In genomic region chr2:207334309-207334630, GRCh38 we compare ENCODE assay signal across 9 cellular contexts.
DNase-seq lines count a peak whose midpoint lies in the region; ATAC-seq, FAIRE-seq and TF ChIP-seq lines count a peak whose summit lies in the region.
"Had no signal": no experiment of that assay in that cellular context is flagged by ENCODE, and none has a peak within 500 bp of the region (broad histone marks: within the 10 kb centered on the region; RNA-seq: fewer than 3 reads in every experiment).

No MANE protein-coding gene starts in this region.

- peak overlapping the region; percentile 59 for H3K4me3 Mint-ChIP-seq in activated CD8-positive, alpha-beta memory T cell treated with anti-CD3 and anti-CD28 coated beads, Interleukin-2, amount 10 ng/mL, durations not matched to agents 7 days and 5 days
- H3K4me3 Mint-ChIP-seq in T-helper 17 cell: peak overlapping the region; percentile 83

- 32 to 51% (median 41%) methylated on average over 7 of the region's 7 CpGs for WGBS in heart left ventricle, 4 donors
- WGBS in testis, 2 donors: 33 to 42% methylated on average over 7 of the region's 7 CpGs

- no peaks in the 10 kb centered on the region for H3K9me3 ChIP-seq in T-helper 17 cell (ENCODE audit: control insufficient read depth, low read length, poor library complexity, severe bottlenecking)
- no peaks in the 10 kb centered on the region for H3K9me3 ChIP-seq in heart left ventricle
- no peaks in the 10 kb centered on the region for H3K9me3 ChIP-seq in testis
- H3K9me3 ChIP-seq: BE2C had no signal

- H3K27ac ChIP-seq in heart left ventricle (peak overlapping the region; percentile 73 to 96 (median 90)), testis (peak overlapping the region; percentile 64 to 80)

- H3K4me1 Mint-ChIP-seq in activated CD8-positive, alpha-beta memory T cell treated with anti-CD3 and anti-CD28 coated beads, Interleukin-2, amount 10 ng/mL, durations not matched to agents 7 days and 5 days: peaks cover 81% of the 10 kb centered on the region
- H3K4me1 Mint-ChIP-seq in T-helper 17 cell: peaks cover 31% of the 10 kb centered on the region

- H3K27ac Mint-ChIP-seq in activated CD8-positive, alpha-beta memory T cell treated with anti-CD3 and anti-CD28 coated beads, Interleukin-2, amount 10 ng/mL, durations not matched to agents 7 days and 5 days: peak overlapping the region; percentile 87
- peak overlapping the region; percentile 32 for H3K27ac Mint-ChIP-seq in T-helper 17 cell

- no peak for ATAC-seq in activated CD8-positive, alpha-beta memory T cell treated with anti-CD3 and anti-CD28 coated beads, Interleukin-2, amount 10 ng/mL, durations not matched to agents 7 days and 5 days
- ATAC-seq in T-helper 17 cell (no peak), heart left ventricle (peak in 1 of 4 donors; percentile 35), HG03135 (IDR thresholded peaks at IDR 0.05; ENCODE audit: unreplicated experiment) (no peak), HG02884 (IDR thresholded peaks at IDR 0.05; ENCODE audit: unreplicated experiment) (no peak)

- no peaks in the 10 kb centered on the region for H3K9me3 Mint-ChIP-seq in activated CD8-positive, alpha-beta memory T cell treated with anti-CD3 and anti-CD28 coated beads, Interleukin-2, amount 10 ng/mL, durations not matched to agents 7 days and 5 days (ENCODE audit: low read depth)

- H3K4me1 ChIP-seq in heart left ventricle: peaks cover 2 to 83% (median 37%) of the 10 kb centered on the region in 12 donors
- no peaks in the 10 kb centered on the region for H3K4me1 ChIP-seq in testis

- FAIRE-seq in HTR-8/SVneo (lab: Jason Lieb, UNC): no peak

- H3K4me3 ChIP-seq in heart left ventricle: peak overlapping the region in 10 of 12 donors; percentile 12 to 45 (median 36)
- H3K4me3 ChIP-seq in testis: peak overlapping the region in 1 of 2 donors; percentile 13

- H3K36me3 Mint-ChIP-seq in activated CD8-positive, alpha-beta memory T cell treated with anti-CD3 and anti-CD28 coated beads, Interleukin-2, amount 10 ng/mL, durations not matched to agents 7 days and 5 days: no peaks in the 10 kb centered on the region
- peaks cover 2% of the 10 kb centered on the region for H3K36me3 Mint-ChIP-seq in T-helper 17 cell (ENCODE audit: low read depth)

- H3K36me3 ChIP-seq in heart left ventricle (no peaks in the 10 kb centered on the region), testis (ENCODE audit: low read depth, missing control alignments) (no peaks in the 10 kb centered on the region)
- H3K36me3 ChIP-seq: BE2C had no signal

- CTCF ChIA-PET in activated CD8-positive, alpha-beta memory T cell treated with anti-CD3 and anti-CD28 coated beads, Interleukin-2, amount 10 ng/mL, durations not matched to agents 7 days and 5 days (lab: Charles Lee): interaction anchor here (0.6 kb wide), 1 partner anchor 553 kb away, joined by 3 read pairs; no protein-coding TSS in a partner anchor

- intact Hi-C loops in heart left ventricle (cut with DNase I) (loop anchor here in 8 of 10 donors (1.0 to 10.0 kb wide), 11 partner anchors 76 to 529 kb away; partner anchors contain the start of gene KLF7 (in 1 of the 8)), testis (cut with DNase I; ENCODE audit: low total_unique reads) (no loop called here)

- H3K27me3 Mint-ChIP-seq in activated CD8-positive, alpha-beta memory T cell treated with anti-CD3 and anti-CD28 coated beads, Interleukin-2, amount 10 ng/mL, durations not matched to agents 7 days and 5 days: no peaks in the 10 kb centered on the region
- no peaks in the 10 kb centered on the region for H3K27me3 Mint-ChIP-seq in T-helper 17 cell

- no peaks in the 10 kb centered on the region for H3K27me3 ChIP-seq in heart left ventricle
- H3K27me3 ChIP-seq in testis: no peaks in the 10 kb centered on the region
- H3K27me3 ChIP-seq: BE2C had no signal

- TF ChIP-seq POLR2A in heart left ventricle (IDR thresholded peaks at IDR 0.05) (no peak), testis (IDR thresholded peaks at IDR 0.05) (no peak)

- no peak for TF ChIP-seq CTCF in heart left ventricle (IDR thresholded peaks at IDR 0.05)
- no peak for TF ChIP-seq CTCF in testis (IDR thresholded peaks at IDR 0.05)

- no peak for DNase-seq in activated CD8-positive, alpha-beta memory T cell treated with anti-CD3 and anti-CD28 coated beads, Interleukin-2, amount 10 ng/mL, durations not matched to agents 7 days and 5 days
- DNase-seq in activated CD8-positive, alpha-beta memory T cell treated with anti-CD3 and anti-CD28 coated beads for 24 hours: no peak
- DNase-seq in T-helper 17 cell: no peak
- DNase-seq in heart left ventricle: no peak
- DNase-seq in testis: no peak
- no peak for DNase-seq in HTR-8/SVneo (ENCODE audit: insufficient read length, low spot score)
- DNase-seq: BE2C had no signal
